Comparison of ENCODE assay signal across 8 cellular contexts in genomic region chr7:35690574-35690973, GRCh38. TPM values are rescaled to one million over a fixed set of nuclear protein-coding genes. Genes with fewer than 3 reads are reported as not detected.
DNase-seq lines count a peak whose midpoint lies in the region; ATAC-seq and TF ChIP-seq lines count a peak whose summit lies in the region.
"Not testable (repeated sequence)": the region's sequence is repeated elsewhere in the genome, so short reads cannot be mapped to it uniquely, and the experiment has no call there.

No MANE protein-coding gene starts in this region.

- H3K27me3 ChIP-seq in CD4-positive, alpha-beta T cell (ENCODE audit: control insufficient read depth, insufficient read depth, low read length); colonic mucosa; mononuclear cell (ENCODE audit: insufficient read depth, low read length): not testable (repeated sequence)

- not testable (repeated sequence) for H3K9me3 ChIP-seq in CD4-positive, alpha-beta T cell (ENCODE audit: control insufficient read depth, low read length); OCI-LY7 (ENCODE audit: low read length); colonic mucosa; mononuclear cell (ENCODE audit: low read depth, low read length)

- H3K27ac Mint-ChIP-seq in CD4-positive, alpha-beta T cell: peak overlapping the region; percentile 99
- peak overlapping the region; percentile 89 for H3K27ac Mint-ChIP-seq in activated CD4-positive, alpha-beta T cell treated with anti-CD3 and anti-CD28 coated beads, Interleukin-2, amount 10 ng/mL, durations not matched to agents 24 days and 14 days
- peak overlapping the region; percentile 85 for H3K27ac Mint-ChIP-seq in activated naive CD4-positive, alpha-beta T cell treated with anti-CD3 and anti-CD28 coated beads, Interleukin-2, amount 50 U/mL, for 24 hours
- H3K27ac Mint-ChIP-seq in stimulated activated memory B cell treated with anti-CD40 and anti-IgM and Interleukin-4, amounts not matched to agents 10 μg/mL and 1 μg/mL and 100 μg/mL, for 72 hours: peak overlapping the region; percentile 31

- not testable (repeated sequence) for TF ChIP-seq CTCF in CD4-positive, alpha-beta T cell (IDR thresholded peaks at IDR 0.05); OCI-LY7 (conservative IDR thresholded peaks at IDR 0.05; ENCODE audit: low read length); colonic mucosa (IDR thresholded peaks at IDR 0.05)

- not testable (repeated sequence) for H3K27me3 Mint-ChIP-seq in CD4-positive, alpha-beta T cell; activated CD4-positive, alpha-beta T cell treated with anti-CD3 and anti-CD28 coated beads, Interleukin-2, amount 10 ng/mL, durations not matched to agents 24 days and 14 days; activated naive CD4-positive, alpha-beta T cell treated with anti-CD3 and anti-CD28 coated beads, Interleukin-2, amount 50 U/mL, for 24 hours; stimulated activated memory B cell treated with anti-CD40 and anti-IgM and Interleukin-4, amounts not matched to agents 10 μg/mL and 1 μg/mL and 100 μg/mL, for 72 hours

- H4K20me1 ChIP-seq in OCI-LY7 (ENCODE audit: insufficient read depth, low read length): peaks cover 10% of the 10 kb centered on the region; the same call in 1 of the 2 replicates

- CTCF ChIA-PET in CD4-positive, alpha-beta T cell (lab: Charles Lee): interaction anchor here (1.0 kb wide), 1 partner anchor 19 kb away, joined by 3 read pairs; no protein-coding TSS in a partner anchor
- CTCF ChIA-PET in OCI-LY7 (lab: Charles Lee; ENCODE audit: unreplicated experiment): not testable (repeated sequence)

- not testable (repeated sequence) for H3K36me3 ChIP-seq in OCI-LY7 (ENCODE audit: insufficient read depth, low read length); colonic mucosa

- POLR2A ChIA-PET in CD4-positive, alpha-beta T cell (lab: Charles Lee): interaction anchor here (0.5 to 9.1 kb wide), 6 partner anchors 17 to 1465 kb away, joined by 3 to 175 read pairs (median 4); partner anchors contain the start of gene SEPTIN7
- POLR2A ChIA-PET in OCI-LY7 (lab: Charles Lee): interaction anchor here (0.7 to 11.6 kb wide), 5 partner anchors 15 to 37 kb away, joined by 3 to 98 read pairs (median 5); no protein-coding TSS in a partner anchor

- H3K9me2 ChIP-seq in OCI-LY7 (ENCODE audit: insufficient read depth, low read length): not testable (repeated sequence)

- in situ Hi-C loops in KBM-7 (cut with MboI; ENCODE audit: low pct_unique_long_range_greater_than_20kb, low sequenced_read_pairs): not testable (repeated sequence)

- H3K9me3 Mint-ChIP-seq in CD4-positive, alpha-beta T cell; activated CD4-positive, alpha-beta T cell treated with anti-CD3 and anti-CD28 coated beads, Interleukin-2, amount 10 ng/mL, durations not matched to agents 24 days and 14 days; activated naive CD4-positive, alpha-beta T cell treated with anti-CD3 and anti-CD28 coated beads, Interleukin-2, amount 50 U/mL, for 24 hours; stimulated activated memory B cell treated with anti-CD40 and anti-IgM and Interleukin-4, amounts not matched to agents 10 μg/mL and 1 μg/mL and 100 μg/mL, for 72 hours: not testable (repeated sequence)

- peaks cover 80% of the 10 kb centered on the region for H3K4me1 Mint-ChIP-seq in CD4-positive, alpha-beta T cell (ENCODE audit: low read depth)
- H3K4me1 Mint-ChIP-seq in activated CD4-positive, alpha-beta T cell treated with anti-CD3 and anti-CD28 coated beads, Interleukin-2, amount 10 ng/mL, durations not matched to agents 24 days and 14 days: peaks cover 58% of the 10 kb centered on the region
- peaks cover 70% of the 10 kb centered on the region for H3K4me1 Mint-ChIP-seq in activated naive CD4-positive, alpha-beta T cell treated with anti-CD3 and anti-CD28 coated beads, Interleukin-2, amount 50 U/mL, for 24 hours
- peaks cover 62% of the 10 kb centered on the region for H3K4me1 Mint-ChIP-seq in stimulated activated memory B cell treated with anti-CD40 and anti-IgM and Interleukin-4, amounts not matched to agents 10 μg/mL and 1 μg/mL and 100 μg/mL, for 72 hours

- peak overlapping the region; percentile 83 for H2AFZ ChIP-seq in OCI-LY7 (ENCODE audit: low read length)

- peak overlapping the region; percentile 87 for H3K4me3 ChIP-seq in OCI-LY7 (ENCODE audit: low read depth, low read length, poor library complexity, severe bottlenecking)
- H3K4me3 ChIP-seq in colonic mucosa: not testable (repeated sequence)
- peak overlapping the region; percentile 19 for H3K4me3 ChIP-seq in mononuclear cell (ENCODE audit: low read length)

- not testable (repeated sequence) for ATAC-seq in CD4-positive, alpha-beta T cell (ENCODE audit: poor library complexity); stimulated activated memory B cell treated with anti-CD40 and anti-IgM and Interleukin-4, amounts not matched to agents 10 μg/mL and 1 μg/mL and 100 μg/mL, for 72 hours

- H3K27ac ChIP-seq in CD4-positive, alpha-beta T cell (ENCODE audit: low read depth, low read length): peak overlapping the region; percentile 39
- peak overlapping the region; percentile 68 for H3K27ac ChIP-seq in OCI-LY7 (ENCODE audit: low read depth, low read length, poor library complexity, severe bottlenecking)
- peak overlapping the region; percentile 28 for H3K27ac ChIP-seq in colonic mucosa

- intact Hi-C loops in CD4-positive, alpha-beta T cell (cut with DNase I, micrococcal nuclease): loop anchor here (5.0 to 10.0 kb wide), 3 partner anchors 43 to 656 kb away; partner anchors contain the start of genes DPY19L1 (in 1 of the 2) and EEPD1 (in 1 of the 2)
- intact Hi-C loops in OCI-LY7 (cut with micrococcal nuclease; ENCODE audit: unreplicated experiment): loop anchor here (5.0 to 10.0 kb wide), 2 partner anchors 597 to 704 kb away; no protein-coding TSS in a partner anchor
- intact Hi-C loops in activated CD4-positive, alpha-beta T cell treated with anti-CD3 and anti-CD28 coated beads, Interleukin-2, amount 10 ng/mL, durations not matched to agents 24 days and 14 days (cut with micrococcal nuclease): loop anchor here (5.0 kb wide), 2 partner anchors 33 to 217 kb away; no protein-coding TSS in a partner anchor
- intact Hi-C loops in colonic mucosa (cut with DNase I): not testable (repeated sequence)

- not testable (repeated sequence) for H3K9ac ChIP-seq in colonic mucosa (ENCODE audit: low read depth in 2 of 2, low read length in 2 of 2)

- H3K79me2 ChIP-seq in OCI-LY7 (ENCODE audit: insufficient read depth, low read depth, low read length): peaks cover 81% of the 10 kb centered on the region

- H3K4me3 Mint-ChIP-seq in CD4-positive, alpha-beta T cell: peak overlapping the region; percentile 85
- H3K4me3 Mint-ChIP-seq in activated CD4-positive, alpha-beta T cell treated with anti-CD3 and anti-CD28 coated beads, Interleukin-2, amount 10 ng/mL, durations not matched to agents 24 days and 14 days: peak overlapping the region; percentile 94
- peak overlapping the region; percentile 89 for H3K4me3 Mint-ChIP-seq in activated naive CD4-positive, alpha-beta T cell treated with anti-CD3 and anti-CD28 coated beads, Interleukin-2, amount 50 U/mL, for 24 hours
- H3K4me3 Mint-ChIP-seq in stimulated activated memory B cell treated with anti-CD40 and anti-IgM and Interleukin-4, amounts not matched to agents 10 μg/mL and 1 μg/mL and 100 μg/mL, for 72 hours: peak overlapping the region; percentile 99

- H3K4me2 ChIP-seq in OCI-LY7 (ENCODE audit: low read length): peak overlapping the region; percentile 98

- BruUV-seq in OCI-LY7 (replicated peaks; lab: Mats Ljungman, UMichigan): not testable (repeated sequence)

- H3K4me1 ChIP-seq in OCI-LY7 (ENCODE audit: insufficient read depth, low read length, poor library complexity, severe bottlenecking) (peaks cover 59% of the 10 kb centered on the region), colonic mucosa (peaks cover 11% of the 10 kb centered on the region), mononuclear cell (ENCODE audit: insufficient read depth, low read length) (peaks cover 48% of the 10 kb centered on the region)

- DNase-seq in CD4-positive, alpha-beta T cell; colonic mucosa: not testable (repeated sequence)
- peak; percentile 58 for DNase-seq in KBM-7
- DNase-seq in OCI-LY7 (ENCODE audit: low spot score): peak; percentile 34
- DNase-seq in activated CD4-positive, alpha-beta T cell treated with anti-CD3 and anti-CD28 coated beads, Interleukin-2, amount 10 ng/mL, durations not matched to agents 24 days and 14 days: peak; percentile 79

- peaks cover 73% of the 10 kb centered on the region for H3K36me3 Mint-ChIP-seq in CD4-positive, alpha-beta T cell (ENCODE audit: low read depth)
- peaks cover 19% of the 10 kb centered on the region for H3K36me3 Mint-ChIP-seq in activated CD4-positive, alpha-beta T cell treated with anti-CD3 and anti-CD28 coated beads, Interleukin-2, amount 10 ng/mL, durations not matched to agents 24 days and 14 days (ENCODE audit: low read depth)
- H3K36me3 Mint-ChIP-seq in activated naive CD4-positive, alpha-beta T cell treated with anti-CD3 and anti-CD28 coated beads, Interleukin-2, amount 50 U/mL, for 24 hours; stimulated activated memory B cell treated with anti-CD40 and anti-IgM and Interleukin-4, amounts not matched to agents 10 μg/mL and 1 μg/mL and 100 μg/mL, for 72 hours: not testable (repeated sequence)

RNA-seq across cellular contexts. Expression of gene HERPUD2, which starts 4.4 kb away (rescaled TPM):
- 100 to 1,000 TPM; 113 to 127 TPM for total RNA-seq in CD4-positive, alpha-beta T cell
- total RNA-seq in OCI-LY7 (2014; rRNA removed; shearing (Covaris generic)): 11.9 and 18.8 TPM in 2 replicates
- 20.6 and 26.4 TPM in 2 replicates for total RNA-seq in OCI-LY7 (2022)
- total RNA-seq in activated CD4-positive, alpha-beta T cell treated with anti-CD3 and anti-CD28 coated beads, Interleukin-2, amount 10 ng/mL, durations not matched to agents 24 days and 14 days: 20.3 and 20.4 TPM in 2 replicates
- 10 to 100 TPM; 20.2 to 24.2 TPM for total RNA-seq in colonic mucosa
- 61.1 TPM for total RNA-seq in mononuclear cell

Comparison
In these comparisons a context has a peak if more than half of its experiments do, and no peak if none do; other contexts are left out.
1. H3K27ac Mint-ChIP-seq: peak in every context shown above with its lines; median percentile 99 in CD4-positive, alpha-beta T cell; 89 in activated CD4-positive, alpha-beta T cell treated with anti-CD3 and anti-CD28 coated beads, Interleukin-2, amount 10 ng/mL, durations not matched to agents 24 days and 14 days; 85 in activated naive CD4-positive, alpha-beta T cell treated with anti-CD3 and anti-CD28 coated beads, Interleukin-2, amount 50 U/mL, for 24 hours; 31 in stimulated activated memory B cell treated with anti-CD40 and anti-IgM and Interleukin-4, amounts not matched to agents 10 μg/mL and 1 μg/mL and 100 μg/mL, for 72 hours.